ENCODE assay signal across 21 cellular contexts in the genomic region with DNA sequence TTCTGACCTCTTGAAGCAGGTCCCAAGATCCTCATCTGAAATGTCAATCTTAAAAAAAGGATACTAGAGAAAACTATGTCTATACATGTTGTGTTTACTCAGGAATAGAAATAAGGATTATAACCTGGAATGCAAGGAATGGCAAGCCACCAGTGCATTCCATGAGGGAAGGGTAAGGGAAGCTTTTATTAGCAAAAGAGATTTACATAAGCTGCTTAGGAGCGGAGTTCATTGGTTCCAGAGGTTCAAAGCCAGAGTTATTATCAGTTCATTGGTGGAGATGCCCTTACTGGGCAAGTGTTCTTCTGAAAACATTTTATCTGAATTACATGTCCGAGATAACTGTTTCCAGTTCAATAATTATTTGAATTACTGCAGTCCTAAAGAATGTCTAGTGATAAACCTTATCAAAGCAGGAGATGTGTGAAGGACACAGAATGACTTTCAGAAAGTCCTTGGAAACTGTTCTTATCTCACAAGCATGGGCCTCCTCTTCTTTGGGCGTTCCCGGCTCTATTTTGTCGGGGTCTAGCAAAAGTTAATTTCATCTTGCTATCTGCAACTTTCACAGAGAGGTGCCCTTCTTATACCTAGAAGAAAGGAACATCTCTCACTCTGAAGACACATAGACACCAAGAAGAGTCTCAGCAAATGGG. TPM values are rescaled to one million over a fixed set of nuclear protein-coding genes. Genes with fewer than 3 reads are reported as not detected.
DNase-seq lines count a peak whose midpoint lies in the region; ATAC-seq, FAIRE-seq and TF ChIP-seq lines count a peak whose summit lies in the region.
"Had no signal": no experiment of that assay in that cellular context is flagged by ENCODE, and none has a peak within 500 bp of the region (broad histone marks: within the 10 kb centered on the region; RNA-seq: fewer than 3 reads in every experiment).

No MANE protein-coding gene starts in this region.

- H3K27me3 ChIP-seq in H1 (replicated peaks in 1 of 4; ENCODE audit: control insufficient read depth in 3 of 4, extremely low read depth in 1 of 4, insufficient read depth in 3 of 4, low read length in 3 of 4) (0 out of 7 replicates have a peak, but pooled peaks cover 0 to 2% (median 0%) of the 10 kb centered on the region in 4 experiments), mesendoderm (ENCODE audit: insufficient read depth, low read length, poor library complexity) (no peaks in the 10 kb centered on the region)
- H3K27me3 ChIP-seq: thyroid gland had no signal

- no peaks in the 10 kb centered on the region for H3K36me3 Mint-ChIP-seq in activated CD8-positive, alpha-beta T cell treated with anti-CD3 and anti-CD28 coated beads, Interleukin-2, amount 10 ng/mL, durations not matched to agents 7 days and 5 days (ENCODE audit: low read depth)

- 0 out of 2 replicates have a peak, but pooled peaks cover 2% of the 10 kb centered on the region for H3K23me2 ChIP-seq in H1 (ENCODE audit: low read depth, low read length)

- H3K14ac ChIP-seq in H1 (ENCODE audit: insufficient read length), result no peak overlapping the region

- H2BK5ac ChIP-seq in H1 (ENCODE audit: low read depth, low read length) (no peak overlapping the region), mesendoderm (ENCODE audit: low read length) (no peak overlapping the region)

- CTCF ChIA-PET in H1 (lab: Charles Lee; ENCODE audit: partially characterized antibody), result interaction anchor here (0.8 to 1.4 kb wide), 2 partner anchors 42 to 515 kb away, joined by 3 read pairs; no protein-coding TSS in a partner anchor
- CTCF ChIA-PET in activated CD8-positive, alpha-beta T cell treated with anti-CD3 and anti-CD28 coated beads, Interleukin-2, amount 10 ng/mL, durations not matched to agents 7 days and 5 days (lab: Charles Lee), result no interaction called here

- no peak overlapping the region for H3K4me3 ChIP-seq in H1 (ENCODE audit: extremely low read depth in 1 of 4, insufficient read depth in 2 of 4, low read depth in 3 of 4, low read length in 4 of 4)
- H3K4me3 ChIP-seq in mesendoderm (ENCODE audit: low read length), result no peak overlapping the region
- H3K4me3 ChIP-seq: thyroid gland had no signal

- H3K23ac ChIP-seq in H1 (ENCODE audit: insufficient read length) (no peak overlapping the region), mesendoderm (ENCODE audit: low read length) (no peak overlapping the region)

- H3K27ac ChIP-seq in H1 (ENCODE audit: low read depth, low read length) (no peak overlapping the region), mesendoderm (ENCODE audit: low read depth, low read length) (no peak overlapping the region)
- H3K27ac ChIP-seq: epithelial cell of prostate, thyroid gland had no signal

- no peak overlapping the region for H3K56ac ChIP-seq in H1 (replicated peaks; ENCODE audit: insufficient read length, low read depth, low read length)
- H3K56ac ChIP-seq in mesendoderm (ENCODE audit: low read length), result no peak overlapping the region

- H3K4me3 Mint-ChIP-seq in activated CD8-positive, alpha-beta T cell treated with anti-CD3 and anti-CD28 coated beads, Interleukin-2, amount 10 ng/mL, durations not matched to agents 7 days and 5 days, result no peak overlapping the region
- H3K4me3 Mint-ChIP-seq: activated CD4-positive, alpha-beta memory T cell treated with anti-CD3 and anti-CD28 coated beads for 36 hours; activated naive CD8-positive, alpha-beta T cell treated with anti-CD3 and anti-CD28 coated beads, Interleukin-2, amount 50 U/mL, for 24 hours; activated T-helper 1 cell treated with anti-CD3 and anti-CD28 coated beads, Interleukin-12 subunit alpha, Interleukin-12 subunit beta, Interleukin-2, Interleukin-4 antibody, amounts not matched to agents 30 ng/mL and 10 ng/mL and 1 ng/mL, durations not matched to agents 14 hours and 24 hours and 36 hours; naive thymus-derived CD4-positive, alpha-beta T cell had no signal

- H3K9ac ChIP-seq in H1 (replicated peaks in 1 of 4; ENCODE audit: extremely low read depth in 1 of 4, low read depth in 3 of 4, low read length in 3 of 4) (no peak overlapping the region), mesendoderm (ENCODE audit: low read length) (no peak overlapping the region)

- H3K9me3 Mint-ChIP-seq in activated CD8-positive, alpha-beta T cell treated with anti-CD3 and anti-CD28 coated beads, Interleukin-2, amount 10 ng/mL, durations not matched to agents 7 days and 5 days (ENCODE audit: insufficient read depth), result no peaks in the 10 kb centered on the region
- H3K9me3 Mint-ChIP-seq: activated CD4-positive, alpha-beta memory T cell treated with anti-CD3 and anti-CD28 coated beads for 36 hours; activated naive CD8-positive, alpha-beta T cell treated with anti-CD3 and anti-CD28 coated beads, Interleukin-2, amount 50 U/mL, for 24 hours; activated T-helper 1 cell treated with anti-CD3 and anti-CD28 coated beads, Interleukin-12 subunit alpha, Interleukin-12 subunit beta, Interleukin-2, Interleukin-4 antibody, amounts not matched to agents 30 ng/mL and 10 ng/mL and 1 ng/mL, durations not matched to agents 14 hours and 24 hours and 36 hours; naive thymus-derived CD4-positive, alpha-beta T cell had no signal

- H2AFZ ChIP-seq in H1 (ENCODE audit: low read length), result no peak overlapping the region

- in situ Hi-C loops in Caki2 (cut with HindIII; ENCODE audit: low pct_unique_long_range_greater_than_20kb, low sequenced_read_pairs), result no loop called here

- peaks cover 0 to 11% of the 10 kb centered on the region in 2 experiments; a peak in 3 of 4 replicates for H3K9me3 ChIP-seq in H1 (ENCODE audit: insufficient read depth in 2 of 2, low read depth in 1 of 2, low read length in 1 of 2)
- H3K9me3 ChIP-seq: thyroid gland had no signal

- H3K79me2 ChIP-seq in H1 (ENCODE audit: control insufficient read depth in 1 of 2, insufficient read depth in 2 of 2, low read length in 2 of 2) (no peaks in the 10 kb centered on the region), mesendoderm (ENCODE audit: control insufficient read depth, insufficient read depth, low read length) (no peaks in the 10 kb centered on the region)

- no peak for TF ChIP-seq EP300 in H1 (IDR thresholded peaks at IDR 0.05; ENCODE audit: borderline replicate concordance in 1 of 2, low read depth in 2 of 2, low read length in 2 of 2)

- TF ChIP-seq RAD21 in H1 (IDR thresholded peaks at IDR 0.05 in 1 of 2, conservative IDR thresholded peaks at IDR 0.05 in 1 of 2; ENCODE audit: low read depth in 2 of 2, low read length in 2 of 2), result no peak

- no peak for TF ChIP-seq CTCF in H1 (IDR thresholded peaks at IDR 0.05; ENCODE audit: control extremely low read depth in 1 of 3, insufficient read depth in 1 of 3, low read depth in 1 of 3, low read length in 3 of 3)

- no peak overlapping the region for H4K8ac ChIP-seq in H1 (ENCODE audit: extremely low read depth, insufficient read depth, low read length)
- H4K8ac ChIP-seq in mesendoderm (ENCODE audit: low read depth, low read length), result no peak overlapping the region

- H2BK12ac ChIP-seq in H1 (ENCODE audit: low read depth, low read length), result no peak overlapping the region

- DNase-seq in Caki2 (ENCODE audit: low read depth), result peak; percentile 45
- peak; percentile 2 for DNase-seq in M059J (ENCODE audit: low read depth)
- DNase-seq in H1 (ENCODE audit: low read depth in 1 of 2, low spot score in 2 of 2), result no peak
- peak; percentile 76 for DNase-seq in mesendoderm
- DNase-seq in glomerular visceral epithelial cell (ENCODE audit: extremely low spot score), result no peak
- DNase-seq in kidney tubule cell (ENCODE audit: low spot score), result no peak
- DNase-seq in activated CD8-positive, alpha-beta T cell treated with anti-CD3 and anti-CD28 coated beads, Interleukin-2, amount 10 ng/mL, durations not matched to agents 7 days and 5 days, result no peak
- DNase-seq: activated CD4-positive, alpha-beta memory T cell treated with anti-CD3 and anti-CD28 coated beads for 36 hours; activated naive CD8-positive, alpha-beta T cell treated with anti-CD3 and anti-CD28 coated beads, Interleukin-2, amount 50 U/mL, for 24 hours; AML-193; head of caudate nucleus; naive thymus-derived CD4-positive, alpha-beta T cell; NCI-H1105; NCI-H2171 treated with DMSO at 0.1 percent for 48 hours; SHP77; T1000 had no signal

- H3K36me3 ChIP-seq in H1 (ENCODE audit: control insufficient read depth in 2 of 4, insufficient read depth in 4 of 4, low read length in 3 of 4), result 0 out of 8 replicates have a peak, but pooled peaks cover 0 to 3% (median 0%) of the 10 kb centered on the region in 4 experiments
- no peaks in the 10 kb centered on the region for H3K36me3 ChIP-seq in mesendoderm (ENCODE audit: control insufficient read depth, insufficient read depth, low read length)
- H3K36me3 ChIP-seq: thyroid gland had no signal

- WGBS in H1 (ENCODE audit: extremely low coverage in 1 of 2, insufficient coverage in 1 of 2, insufficient read length in 1 of 2, insufficient replicate concordance in 2 of 2, low coverage in 1 of 2, low lambda C conversion rate in 2 of 2, missing lambda C conversion rate in 1 of 2), 2 experiments, result 86% methylated on average over 5 of the region's 5 CpGs; no CpG with 5 or more reads in 1 of the 2 experiments
- WGBS in mesendoderm (ENCODE audit: extremely low coverage, insufficient coverage, low lambda C conversion rate), result no CpG with 5 or more reads among the region's 5 CpGs

- no peaks in the 10 kb centered on the region for H3K27me3 Mint-ChIP-seq in activated CD8-positive, alpha-beta T cell treated with anti-CD3 and anti-CD28 coated beads, Interleukin-2, amount 10 ng/mL, durations not matched to agents 7 days and 5 days (ENCODE audit: low read depth)
- H3K27me3 Mint-ChIP-seq: activated CD4-positive, alpha-beta memory T cell treated with anti-CD3 and anti-CD28 coated beads for 36 hours; activated naive CD8-positive, alpha-beta T cell treated with anti-CD3 and anti-CD28 coated beads, Interleukin-2, amount 50 U/mL, for 24 hours; naive thymus-derived CD4-positive, alpha-beta T cell had no signal

- H4K20me1 ChIP-seq in H1 (replicated peaks in 1 of 2; ENCODE audit: control insufficient read depth in 1 of 2, insufficient read depth in 2 of 2, low read length in 2 of 2), result no peaks in the 10 kb centered on the region

- ATAC-seq in GM21825 (IDR thresholded peaks at IDR 0.05; ENCODE audit: unreplicated experiment), result no peak
- no peak for ATAC-seq in activated CD8-positive, alpha-beta T cell treated with anti-CD3 and anti-CD28 coated beads, Interleukin-2, amount 10 ng/mL, durations not matched to agents 7 days and 5 days
- ATAC-seq: activated naive CD8-positive, alpha-beta T cell treated with anti-CD3 and anti-CD28 coated beads, Interleukin-2, amount 50 U/mL, for 24 hours; naive thymus-derived CD4-positive, alpha-beta T cell had no signal

- H3K27ac Mint-ChIP-seq in activated CD8-positive, alpha-beta T cell treated with anti-CD3 and anti-CD28 coated beads, Interleukin-2, amount 10 ng/mL, durations not matched to agents 7 days and 5 days, result no peak overlapping the region
- H3K27ac Mint-ChIP-seq: activated CD4-positive, alpha-beta memory T cell treated with anti-CD3 and anti-CD28 coated beads for 36 hours; activated naive CD8-positive, alpha-beta T cell treated with anti-CD3 and anti-CD28 coated beads, Interleukin-2, amount 50 U/mL, for 24 hours; activated T-helper 1 cell treated with anti-CD3 and anti-CD28 coated beads, Interleukin-12 subunit alpha, Interleukin-12 subunit beta, Interleukin-2, Interleukin-4 antibody, amounts not matched to agents 30 ng/mL and 10 ng/mL and 1 ng/mL, durations not matched to agents 14 hours and 24 hours and 36 hours had no signal

- H2BK20ac ChIP-seq in H1 (ENCODE audit: low read length), result no peak overlapping the region

- H2BK15ac ChIP-seq in H1 (ENCODE audit: low read length) (no peak overlapping the region), mesendoderm (replicated peaks; ENCODE audit: low read depth) (no peak overlapping the region)

- H3K18ac ChIP-seq in H1 (ENCODE audit: extremely low read depth, low read length) (no peak overlapping the region), mesendoderm (ENCODE audit: low read length) (no peak overlapping the region)

- no peak for FAIRE-seq in H1 (lab: Jason Lieb, UNC)
- FAIRE-seq: GM18507 had no signal

- H2AK5ac ChIP-seq in H1 (ENCODE audit: low read depth, low read length) (no peak overlapping the region), mesendoderm (ENCODE audit: low read length) (no peak overlapping the region)

- no peak overlapping the region for H4K91ac ChIP-seq in H1 (replicated peaks; ENCODE audit: insufficient read length, low read length)

- no peak overlapping the region for H2BK120ac ChIP-seq in H1 (replicated peaks; ENCODE audit: low read depth, low read length)
- no peak overlapping the region for H2BK120ac ChIP-seq in mesendoderm (ENCODE audit: low read depth, low read length)

- peaks cover 2% of the 10 kb centered on the region; the same call in 1 of the 2 replicates for H3K79me1 ChIP-seq in H1 (ENCODE audit: low read depth, low read length)
- H3K79me1 ChIP-seq in mesendoderm (ENCODE audit: low read length), result no peaks in the 10 kb centered on the region

- no peaks in the 10 kb centered on the region for H3K4me1 Mint-ChIP-seq in activated CD8-positive, alpha-beta T cell treated with anti-CD3 and anti-CD28 coated beads, Interleukin-2, amount 10 ng/mL, durations not matched to agents 7 days and 5 days (ENCODE audit: low read depth)
- H3K4me1 Mint-ChIP-seq: activated naive CD8-positive, alpha-beta T cell treated with anti-CD3 and anti-CD28 coated beads, Interleukin-2, amount 50 U/mL, for 24 hours had no signal

- POLR2A ChIA-PET in H1 (lab: Charles Lee; ENCODE audit: partially characterized antibody), result no interaction called here
- POLR2A ChIA-PET in activated CD8-positive, alpha-beta T cell treated with anti-CD3 and anti-CD28 coated beads, Interleukin-2, amount 10 ng/mL, durations not matched to agents 7 days and 5 days (lab: Charles Lee), result no interaction called here

- no peak overlapping the region for H3K4ac ChIP-seq in H1 (replicated peaks; ENCODE audit: insufficient read length, low read depth, low read length)
- H3K4ac ChIP-seq in mesendoderm (ENCODE audit: low read depth, low read length), result no peak overlapping the region

- no peaks in the 10 kb centered on the region for H3K4me1 ChIP-seq in H1 (replicated peaks in 1 of 4; ENCODE audit: control insufficient read depth in 3 of 4, insufficient read depth in 4 of 4, low read length in 3 of 4)
- H3K4me1 ChIP-seq in mesendoderm (ENCODE audit: control insufficient read depth, low read depth, low read length), result peaks cover 3% of the 10 kb centered on the region

- TF ChIP-seq POLR2A in H1 (IDR thresholded peaks at IDR 0.05; ENCODE audit: control extremely low read depth in 1 of 2, low read depth in 2 of 2, low read length in 2 of 2), result no peak

- H3K4me2 ChIP-seq in H1 (ENCODE audit: insufficient read depth in 1 of 2, low read depth in 2 of 2, low read length in 2 of 2) (no peak overlapping the region), mesendoderm (ENCODE audit: low read length) (no peak overlapping the region)

- H4K5ac ChIP-seq in H1 (ENCODE audit: insufficient read length, low read depth, low read length), result no peak overlapping the region
- H4K5ac ChIP-seq in mesendoderm (ENCODE audit: low read length), result no peak overlapping the region

RNA-seq across cellular contexts. Expression of a gene that starts 23.5 kb away (rescaled TPM):
- 32.4 and 46.9 TPM in 2 replicates for total RNA-seq in Caki2 (2014; rRNA removed; shearing (Covaris generic); ENCODE audit: low replicate concordance)
- total RNA-seq in M059J (2014; rRNA removed; shearing (Covaris generic)), result 47.7 and 75.7 TPM in 2 replicates
- total RNA-seq in H1 (2021; fragmentation: NEBNext Ultra II Directional; extraction: Animal tissue kit (Norgen Biotek cat#: 25700)), result 23.5 and 27.8 TPM in 2 replicates
- 28.3 and 32.0 TPM in 2 replicates for polyA plus RNA-seq in H1 (2011; rRNA removed)
- 26.2 TPM for polyA plus RNA-seq in H1 (2011; cell fraction: cytosol; rRNA removed)
- 13.8 TPM for polyA plus RNA-seq in H1 (2011; cell fraction: nucleus; rRNA removed)
- polyA plus RNA-seq in H1 (2012, experiment 1 of 2), result 29.1 to 43.4 TPM (median 38.1 TPM) in 4 replicates
- polyA plus RNA-seq in H1 (2012, experiment 2 of 2), result 86.7 TPM
- polyA plus RNA-seq in H1 (2013, experiment 1 of 2), result 30.4 TPM
- polyA plus RNA-seq in H1 (2013, experiment 2 of 2), result 33.5 TPM
- polyA minus RNA-seq in H1 (2011; rRNA and poly(A)+ RNA removed), result 14.3 and 14.4 TPM in 2 replicates
- polyA minus RNA-seq in H1 (2011; cell fraction: cytosol; rRNA and poly(A)+ RNA removed), result 5.8 TPM
- polyA minus RNA-seq in H1 (2011; cell fraction: nucleus; rRNA and poly(A)+ RNA removed), result 16.6 TPM
- 44.7 TPM for polyA plus RNA-seq in mesendoderm (2013, experiment 1 of 2)
- polyA plus RNA-seq in mesendoderm (2013, experiment 2 of 2), result 42.2 TPM
- 10 to 100 TPM; 29.3 to 30.5 TPM for total RNA-seq in activated CD8-positive, alpha-beta T cell treated with anti-CD3 and anti-CD28 coated beads, Interleukin-2, amount 10 ng/mL, durations not matched to agents 7 days and 5 days

RNA-seq across cellular contexts. Expression of a gene that starts 40.5 kb away (rescaled TPM):
- 275 and 294 TPM in 2 replicates for total RNA-seq in Caki2 (2014; rRNA removed; shearing (Covaris generic); ENCODE audit: low replicate concordance)
- total RNA-seq in M059J (2014; rRNA removed; shearing (Covaris generic)), result 194 and 248 TPM in 2 replicates
- total RNA-seq in H1 (2021; fragmentation: NEBNext Ultra II Directional; extraction: Animal tissue kit (Norgen Biotek cat#: 25700)), result 342 and 359 TPM in 2 replicates
- 86.7 and 129 TPM in 2 replicates for polyA plus RNA-seq in H1 (2011; rRNA removed)
- polyA plus RNA-seq in H1 (2011; cell fraction: cytosol; rRNA removed), result 162 TPM
- 79.4 TPM for polyA plus RNA-seq in H1 (2011; cell fraction: nucleus; rRNA removed)
- polyA plus RNA-seq in H1 (2012, experiment 1 of 2), result 225 to 315 TPM (median 237 TPM) in 4 replicates
- 85.1 TPM for polyA plus RNA-seq in H1 (2012, experiment 2 of 2)
- polyA plus RNA-seq in H1 (2013, experiment 1 of 2), result 254 TPM
- polyA plus RNA-seq in H1 (2013, experiment 2 of 2), result 246 TPM
- polyA minus RNA-seq in H1 (2011; rRNA and poly(A)+ RNA removed), result 149 and 156 TPM in 2 replicates
- 140 TPM for polyA minus RNA-seq in H1 (2011; cell fraction: cytosol; rRNA and poly(A)+ RNA removed)
- polyA minus RNA-seq in H1 (2011; cell fraction: nucleus; rRNA and poly(A)+ RNA removed), result 110 TPM
- polyA plus RNA-seq in mesendoderm (2013, experiment 1 of 2), result 289 TPM
- polyA plus RNA-seq in mesendoderm (2013, experiment 2 of 2), result 282 TPM
- 100 to 1,000 TPM; 177 to 189 TPM for total RNA-seq in activated CD8-positive, alpha-beta T cell treated with anti-CD3 and anti-CD28 coated beads, Interleukin-2, amount 10 ng/mL, durations not matched to agents 7 days and 5 days

Comparison
In these comparisons a context has a peak if more than half of its experiments do, and no peak if none do; other contexts are left out.
1. DNase-seq: peak in Caki2 (single experiment), M059J (single experiment) and mesendoderm (single experiment); none in H1 (0 of 2), glomerular visceral epithelial cell (single experiment), kidney tubule cell (single experiment) and activated CD8-positive, alpha-beta T cell treated with anti-CD3 and anti-CD28 coated beads, Interleukin-2, amount 10 ng/mL, durations not matched to agents 7 days and 5 days (single experiment).